1 cellular context compared by ENCODE assay signal in genomic region chr5:136056336-136056735, GRCh38.
TF ChIP-seq lines count a peak whose summit lies in the region.

No MANE protein-coding gene starts in this region.

TF ChIP-seq in A549, 52 proteins besides CTCF, POLR2A, EP300 and RAD21:
- no peak for TF ChIP-seq BHLHE40 (IDR thresholded peaks at IDR 0.05; ENCODE audit: low read depth, low read length)
- TF ChIP-seq JUNB (IDR thresholded peaks at IDR 0.05) = no peak
- no peak for TF ChIP-seq MAX (IDR thresholded peaks at IDR 0.05)
- no peak for TF ChIP-seq CEBPB (IDR thresholded peaks at IDR 0.05)
- no peak for TF ChIP-seq GATA3 (IDR thresholded peaks at IDR 0.05; ENCODE audit: borderline replicate concordance)
- no peak for TF ChIP-seq TP53 (CRISPR knock-in tag; IDR thresholded peaks at IDR 0.05)
- no peak for TF ChIP-seq MAZ (IDR thresholded peaks at IDR 0.05; ENCODE audit: borderline replicate concordance, low read depth, low read length)
- no peak for TF ChIP-seq NFE2L2 (conservative IDR thresholded peaks at IDR 0.05; ENCODE audit: low read length)
- no peak for TF ChIP-seq CBX2 (IDR thresholded peaks at IDR 0.05; ENCODE audit: borderline replicate concordance, low read depth)
- no peak for TF ChIP-seq PHF8 (IDR thresholded peaks at IDR 0.05; ENCODE audit: borderline replicate concordance, low read depth)
- no peak for TF ChIP-seq KDM5A (IDR thresholded peaks at IDR 0.05)
- no peak for TF ChIP-seq KDM1A (IDR thresholded peaks at IDR 0.05; ENCODE audit: low read depth)
- TF ChIP-seq ZFP36 (IDR thresholded peaks at IDR 0.05; ENCODE audit: borderline replicate concordance, partially characterized antibody) = no peak
- no peak for TF ChIP-seq MAFK (IDR thresholded peaks at IDR 0.05; ENCODE audit: partially characterized antibody)
- no peak for TF ChIP-seq EHMT2 (IDR thresholded peaks at IDR 0.05; ENCODE audit: low read depth)
- TF ChIP-seq, protein P1, sequence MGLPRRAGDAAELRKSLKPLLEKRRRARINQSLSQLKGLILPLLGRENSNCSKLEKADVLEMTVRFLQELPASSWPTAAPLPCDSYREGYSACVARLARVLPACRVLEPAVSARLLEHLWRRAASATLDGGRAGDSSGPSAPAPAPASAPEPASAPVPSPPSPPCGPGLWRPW (IDR thresholded peaks at IDR 0.05) = no peak
- TF ChIP-seq NR3C1 (IDR thresholded peaks at IDR 0.05) = no peak
- TF ChIP-seq ZC3H11A (IDR thresholded peaks at IDR 0.05) = no peak
- no peak for TF ChIP-seq ZNF302 (CRISPR knock-in tag; IDR thresholded peaks at IDR 0.05)
